ENCODE assay signal across 8 cellular contexts in the genomic region with DNA sequence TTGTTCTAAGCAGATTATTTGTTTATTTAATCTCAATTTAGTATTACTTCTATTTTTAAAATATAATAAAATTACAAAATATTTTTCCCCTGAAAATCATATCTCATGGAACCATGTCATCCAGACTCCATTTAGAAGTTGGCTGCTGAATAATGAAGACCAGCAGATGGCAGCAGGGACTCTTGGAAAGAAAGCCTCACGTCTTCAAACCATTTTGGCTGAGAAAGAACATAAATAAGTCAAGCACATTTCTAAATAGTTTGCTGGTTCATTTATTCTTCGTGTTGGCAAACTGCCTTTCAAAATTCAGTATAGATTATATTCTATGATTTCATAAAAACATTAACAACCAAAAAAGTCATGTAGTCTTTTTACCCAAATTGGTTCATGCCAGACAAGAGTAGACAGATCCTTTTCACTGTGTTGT.
DNase-seq lines count a peak whose midpoint lies in the region; ATAC-seq, FAIRE-seq and TF ChIP-seq lines count a peak whose summit lies in the region.

No MANE protein-coding gene starts in this region.

- TF ChIP-seq POLR2A in H1 (IDR thresholded peaks at IDR 0.05; ENCODE audit: control extremely low read depth in 1 of 2, low read depth in 2 of 2, low read length in 2 of 2) = no peak

- no peaks in the 10 kb centered on the region for H3K9me3 ChIP-seq in Loucy (ENCODE audit: insufficient read depth, low read depth, low read length)
- H3K9me3 ChIP-seq in RWPE2 (ENCODE audit: severe bottlenecking) = no peaks in the 10 kb centered on the region
- H3K9me3 ChIP-seq in H1 (ENCODE audit: insufficient read depth in 2 of 2, low read depth in 1 of 2, low read length in 1 of 2) = no peaks in the 10 kb centered on the region
- H3K9me3 ChIP-seq in mesenchymal stem cell (ENCODE audit: control insufficient read depth, low read length) = no peaks in the 10 kb centered on the region

- peak; percentile 91 to 92 for TF ChIP-seq RAD21 in H1 (IDR thresholded peaks at IDR 0.05 in 1 of 2, conservative IDR thresholded peaks at IDR 0.05 in 1 of 2; ENCODE audit: low read depth in 2 of 2, low read length in 2 of 2)

- POLR2A ChIA-PET in H1 (lab: Charles Lee; ENCODE audit: partially characterized antibody) = no interaction called here

- H3K4me1 ChIP-seq in Loucy (ENCODE audit: insufficient read depth, low read length, poor library complexity, severe bottlenecking) (no peaks in the 10 kb centered on the region), RWPE2 (ENCODE audit: insufficient read depth, poor library complexity, severe bottlenecking) (no peaks in the 10 kb centered on the region), H1 (replicated peaks in 1 of 4; ENCODE audit: control insufficient read depth in 3 of 4, insufficient read depth in 4 of 4, low read length in 3 of 4) (no peaks in the 10 kb centered on the region), mesenchymal stem cell (ENCODE audit: control insufficient read depth, insufficient read depth, low read depth, low read length) (no peaks in the 10 kb centered on the region)

- H2BK5ac ChIP-seq in H1 (ENCODE audit: low read depth, low read length) = no peak overlapping the region
- H2BK5ac ChIP-seq in mesenchymal stem cell (ENCODE audit: low read depth, low read length, poor library complexity, severe bottlenecking) = no peak overlapping the region

- H3K79me1 ChIP-seq in H1 (ENCODE audit: low read depth, low read length) (no peaks in the 10 kb centered on the region), mesenchymal stem cell (replicated peaks; ENCODE audit: low read length, poor library complexity, severe bottlenecking) (no peaks in the 10 kb centered on the region)

- H2BK12ac ChIP-seq in H1 (ENCODE audit: low read depth, low read length) (no peak overlapping the region), mesenchymal stem cell (ENCODE audit: low read length in 2 of 2) (no peak overlapping the region)

- peak; percentile 33 to 37 for DNase-seq in activated T-cell treated with anti-CD3 and anti-CD28 coated beads, Interleukin-2, amount 50 U/mL, for 72 hours
- DNase-seq in activated T-cell treated with anti-CD3 and anti-CD28 coated beads, Interleukin-2, amount 50 U/mL, for 24 hours = no peak
- DNase-seq in RWPE2 (ENCODE audit: low spot score) (no peak), H1 (ENCODE audit: low read depth in 1 of 2, low spot score in 2 of 2) (peak in 1 of 2 experiments; percentile 52), mesenchymal stem cell (peak; percentile 70)

- no peak overlapping the region for H3K56ac ChIP-seq in H1 (replicated peaks; ENCODE audit: insufficient read length, low read depth, low read length)

- H3K4me1 Mint-ChIP-seq in activated T-cell treated with anti-CD3 and anti-CD28 coated beads, Interleukin-2, amount 50 U/mL, for 72 hours (ENCODE audit: low read depth) = no peaks in the 10 kb centered on the region
- H3K4me1 Mint-ChIP-seq in activated T-cell treated with anti-CD3 and anti-CD28 coated beads, Interleukin-2, amount 50 U/mL, for 24 hours (ENCODE audit: low read depth) = no peaks in the 10 kb centered on the region

- no peaks in the 10 kb centered on the region for H3K9me3 Mint-ChIP-seq in activated T-cell treated with anti-CD3 and anti-CD28 coated beads, Interleukin-2, amount 50 U/mL, for 72 hours
- no peaks in the 10 kb centered on the region for H3K9me3 Mint-ChIP-seq in activated T-cell treated with anti-CD3 and anti-CD28 coated beads, Interleukin-2, amount 50 U/mL, for 24 hours

- no peak overlapping the region for H2BK20ac ChIP-seq in H1 (ENCODE audit: low read length)

- TF ChIP-seq CTCF in Loucy (conservative IDR thresholded peaks at IDR 0.05; ENCODE audit: low read length) = peak; percentile 73
- TF ChIP-seq CTCF in RWPE2 (IDR thresholded peaks at IDR 0.05; ENCODE audit: poor library complexity, severe bottlenecking) = peak; percentile 89
- peak in 2 of 3 experiments; percentile 61 to 81; a peak in 3 of 4 replicates for TF ChIP-seq CTCF in H1 (IDR thresholded peaks at IDR 0.05; ENCODE audit: control extremely low read depth in 1 of 3, insufficient read depth in 1 of 3, low read depth in 1 of 3, low read length in 3 of 3)

- no peak overlapping the region for H4K5ac ChIP-seq in H1 (ENCODE audit: insufficient read length, low read depth, low read length)

- no peak overlapping the region for H3K27ac Mint-ChIP-seq in activated T-cell treated with anti-CD3 and anti-CD28 coated beads, Interleukin-2, amount 50 U/mL, for 72 hours
- no peak overlapping the region for H3K27ac Mint-ChIP-seq in activated T-cell treated with anti-CD3 and anti-CD28 coated beads, Interleukin-2, amount 50 U/mL, for 24 hours

- H3K4me2 ChIP-seq in Loucy (ENCODE audit: low read depth, low read length, poor library complexity, severe bottlenecking) (no peak overlapping the region), H1 (ENCODE audit: insufficient read depth in 1 of 2, low read depth in 2 of 2, low read length in 2 of 2) (no peak overlapping the region), mesenchymal stem cell (ENCODE audit: low read length, poor library complexity, severe bottlenecking) (no peak overlapping the region)

- H3K36me3 ChIP-seq in Loucy (ENCODE audit: insufficient read depth, low read length) (no peaks in the 10 kb centered on the region), RWPE2 (ENCODE audit: low read depth) (no peaks in the 10 kb centered on the region), H1 (ENCODE audit: control insufficient read depth in 2 of 4, insufficient read depth in 4 of 4, low read length in 3 of 4) (no peaks in the 10 kb centered on the region), mesenchymal stem cell (ENCODE audit: control insufficient read depth in 1 of 2, insufficient read depth in 2 of 2, low read depth in 1 of 2, low read length in 2 of 2) (no peaks in the 10 kb centered on the region)

- no peak overlapping the region for H3K4ac ChIP-seq in H1 (replicated peaks; ENCODE audit: insufficient read length, low read depth, low read length)
- H3K4ac ChIP-seq in mesenchymal stem cell (ENCODE audit: low read depth in 1 of 2, low read length in 2 of 2) = no peak overlapping the region

- FAIRE-seq in H1 (lab: Jason Lieb, UNC) = peak; percentile 78

- H2BK120ac ChIP-seq in H1 (replicated peaks; ENCODE audit: low read depth, low read length) (no peak overlapping the region), mesenchymal stem cell (ENCODE audit: low read depth, low read length) (no peak overlapping the region)

- H3K27ac ChIP-seq in RWPE2 (ENCODE audit: poor library complexity, severe bottlenecking) (no peak overlapping the region), H1 (ENCODE audit: low read depth, low read length) (no peak overlapping the region), mesenchymal stem cell (ENCODE audit: low read length, poor library complexity, severe bottlenecking) (no peak overlapping the region)

- H3K4me3 Mint-ChIP-seq in activated T-cell treated with anti-CD3 and anti-CD28 coated beads, Interleukin-2, amount 50 U/mL, for 72 hours = no peak overlapping the region
- H3K4me3 Mint-ChIP-seq in activated T-cell treated with anti-CD3 and anti-CD28 coated beads, Interleukin-2, amount 50 U/mL, for 24 hours = no peak overlapping the region

- no peaks in the 10 kb centered on the region for H3K9me2 ChIP-seq in Loucy (replicated peaks; ENCODE audit: low read depth, low read length)

- H3K4me3 ChIP-seq in Loucy (ENCODE audit: low read length, poor library complexity, severe bottlenecking) (no peak overlapping the region), RWPE2 (ENCODE audit: severe bottlenecking) (no peak overlapping the region), H1 (ENCODE audit: extremely low read depth in 1 of 4, insufficient read depth in 2 of 4, low read depth in 3 of 4, low read length in 4 of 4) (no peak overlapping the region), mesenchymal stem cell (ENCODE audit: insufficient read depth in 1 of 2, low read depth in 1 of 2, low read length in 2 of 2) (no peak overlapping the region)

- H3K14ac ChIP-seq in H1 (ENCODE audit: insufficient read length) (no peak overlapping the region), mesenchymal stem cell (ENCODE audit: low read length in 2 of 2) (no peak overlapping the region)

- H4K20me1 ChIP-seq in Loucy (ENCODE audit: insufficient read depth, low read length, poor library complexity, severe bottlenecking) (no peaks in the 10 kb centered on the region), H1 (replicated peaks in 1 of 2; ENCODE audit: control insufficient read depth in 1 of 2, insufficient read depth in 2 of 2, low read length in 2 of 2) (no peaks in the 10 kb centered on the region)

- H3K79me2 ChIP-seq in Loucy (ENCODE audit: insufficient read depth, low read length) (no peaks in the 10 kb centered on the region), H1 (ENCODE audit: control insufficient read depth in 1 of 2, insufficient read depth in 2 of 2, low read length in 2 of 2) (no peaks in the 10 kb centered on the region)

- H3K18ac ChIP-seq in H1 (ENCODE audit: extremely low read depth, low read length) = no peak overlapping the region
- no peak overlapping the region for H3K18ac ChIP-seq in mesenchymal stem cell (ENCODE audit: low read depth in 1 of 2, low read length in 2 of 2)

- H2AK5ac ChIP-seq in H1 (ENCODE audit: low read depth, low read length) (no peak overlapping the region), mesenchymal stem cell (ENCODE audit: low read length, severe bottlenecking) (no peak overlapping the region)

- ATAC-seq in activated T-cell treated with anti-CD3 and anti-CD28 coated beads, Interleukin-2, amount 50 U/mL, for 72 hours (replicated peaks in 1 of 2) = no peak
- ATAC-seq in RWPE2 (ENCODE audit: low read depth) (0 out of 3 replicates have a peak, but pooled peaks have one; percentile 44), esophagus mucosa (no peak), GM18498 (IDR thresholded peaks at IDR 0.05; ENCODE audit: unreplicated experiment) (no peak)

- H4K91ac ChIP-seq in H1 (replicated peaks; ENCODE audit: insufficient read length, low read length) (no peak overlapping the region), mesenchymal stem cell (ENCODE audit: low read length) (no peak overlapping the region)

- no peak overlapping the region for H2BK15ac ChIP-seq in H1 (ENCODE audit: low read length)
- H2BK15ac ChIP-seq in mesenchymal stem cell (ENCODE audit: low read depth, poor library complexity, severe bottlenecking) = no peak overlapping the region

- TF ChIP-seq EP300 in H1 (IDR thresholded peaks at IDR 0.05; ENCODE audit: borderline replicate concordance in 1 of 2, low read depth in 2 of 2, low read length in 2 of 2) = no peak

- H3K23ac ChIP-seq in H1 (ENCODE audit: insufficient read length) (no peak overlapping the region), mesenchymal stem cell (ENCODE audit: low read length in 2 of 2) (no peak overlapping the region)

- no peaks in the 10 kb centered on the region for H3F3A ChIP-seq in Loucy (ENCODE audit: low read depth)

- no peak overlapping the region for H2AFZ ChIP-seq in Loucy (ENCODE audit: low read length)
- no peak overlapping the region for H2AFZ ChIP-seq in H1 (ENCODE audit: low read length)
- H2AFZ ChIP-seq in mesenchymal stem cell (ENCODE audit: low read depth, low read length) = no peak overlapping the region

- H3K36me3 Mint-ChIP-seq in activated T-cell treated with anti-CD3 and anti-CD28 coated beads, Interleukin-2, amount 50 U/mL, for 72 hours (ENCODE audit: insufficient read depth in 2 of 2) = no peaks in the 10 kb centered on the region
- no peaks in the 10 kb centered on the region for H3K36me3 Mint-ChIP-seq in activated T-cell treated with anti-CD3 and anti-CD28 coated beads, Interleukin-2, amount 50 U/mL, for 24 hours (ENCODE audit: low read depth)

- CTCF ChIA-PET in H1 (lab: Charles Lee; ENCODE audit: partially characterized antibody) = interaction anchor here (0.7 to 2.1 kb wide), 18 partner anchors 10 to 556 kb away, joined by 3 to 16 read pairs (median 4); no protein-coding TSS in a partner anchor

- no peaks in the 10 kb centered on the region for H3K23me2 ChIP-seq in H1 (ENCODE audit: low read depth, low read length)

- H3K9ac ChIP-seq in Loucy (ENCODE audit: low read depth, low read length, poor library complexity, severe bottlenecking) (no peak overlapping the region), H1 (replicated peaks in 1 of 4; ENCODE audit: extremely low read depth in 1 of 4, low read depth in 3 of 4, low read length in 3 of 4) (no peak overlapping the region), mesenchymal stem cell (ENCODE audit: low read length) (no peak overlapping the region)

- 7% methylated on average over 2 of the region's 2 CpGs; no CpG with 5 or more reads in 1 of the 2 experiments for WGBS in H1 (ENCODE audit: extremely low coverage in 1 of 2, insufficient coverage in 1 of 2, insufficient read length in 1 of 2, insufficient replicate concordance in 2 of 2, low coverage in 1 of 2, low lambda C conversion rate in 2 of 2, missing lambda C conversion rate in 1 of 2), 2 experiments
- WGBS in mesenchymal stem cell = 0% methylated on average over 1 of the region's 2 CpGs

- H3K27me3 Mint-ChIP-seq in activated T-cell treated with anti-CD3 and anti-CD28 coated beads, Interleukin-2, amount 50 U/mL, for 72 hours (ENCODE audit: low read depth) = peaks cover 10% of the 10 kb centered on the region
- peaks cover 33% of the 10 kb centered on the region for H3K27me3 Mint-ChIP-seq in activated T-cell treated with anti-CD3 and anti-CD28 coated beads, Interleukin-2, amount 50 U/mL, for 24 hours

- H3K27me3 ChIP-seq in Loucy (ENCODE audit: insufficient read depth, low read length, poor library complexity, severe bottlenecking) (no peaks in the 10 kb centered on the region), RWPE2 (ENCODE audit: insufficient read depth, poor library complexity, severe bottlenecking) (no peaks in the 10 kb centered on the region), H1 (replicated peaks in 1 of 4; ENCODE audit: control insufficient read depth in 3 of 4, extremely low read depth in 1 of 4, insufficient read depth in 3 of 4, low read length in 3 of 4) (no peaks in the 10 kb centered on the region), mesenchymal stem cell (ENCODE audit: control insufficient read depth in 1 of 2, insufficient read depth in 1 of 2, low read length in 2 of 2) (no peaks in the 10 kb centered on the region)

- no peak overlapping the region for H4K8ac ChIP-seq in H1 (ENCODE audit: extremely low read depth, insufficient read depth, low read length)
- no peak overlapping the region for H4K8ac ChIP-seq in mesenchymal stem cell (ENCODE audit: low read length)

Comparison
In these comparisons a context has a peak if more than half of its experiments do, and no peak if none do; other contexts are left out.
1. DNase-seq: peak in activated T-cell treated with anti-CD3 and anti-CD28 coated beads, Interleukin-2, amount 50 U/mL, for 72 hours (2 of 2) and mesenchymal stem cell (single experiment); none in activated T-cell treated with anti-CD3 and anti-CD28 coated beads, Interleukin-2, amount 50 U/mL, for 24 hours (single experiment) and RWPE2 (single experiment).
2. Peak in every context shown above with its lines, with median percentiles within 50 percentile points of each other: CTCF ChIP-seq.